ENCODE assay signal across 9 cellular contexts in genomic region chr2:231663458-231664290, GRCh38. TPM values are rescaled to one million over a fixed set of nuclear protein-coding genes. Genes with fewer than 3 reads are reported as not detected.
A peak's percentile ranks its signal among the peaks of the same experiment; 100 is the strongest.
DNase-seq lines count a peak whose midpoint lies in the region; ATAC-seq and TF ChIP-seq lines count a peak whose summit lies in the region.
"Had no signal": no experiment of that assay in that cellular context is flagged by ENCODE, and none has a peak within 500 bp of the region (broad histone marks: within the 10 kb centered on the region; RNA-seq: fewer than 3 reads in every experiment).

No MANE protein-coding gene starts in this region.

- CTCF ChIA-PET in Panc1 (lab: Charles Lee), result no interaction called here

- H3K27me3 Mint-ChIP-seq in T-helper 1 cell treated with Interleukin-12 subunit alpha and Interleukin-12 subunit beta and Interleukin-4 antibody, amounts not matched to agents 30 μg/mL and 1 μg/mL, for 36 hours (ENCODE audit: low read depth), result no peaks in the 10 kb centered on the region
- H3K27me3 Mint-ChIP-seq in glutamatergic neuron (ENCODE audit: unreplicated experiment), result peaks cover 5% of the 10 kb centered on the region
- H3K27me3 Mint-ChIP-seq in stimulated activated memory B cell treated with anti-CD40 and anti-IgM and Interleukin-4, amounts not matched to agents 10 μg/mL and 1 μg/mL and 100 μg/mL, for 72 hours, result no peaks in the 10 kb centered on the region

- TF ChIP-seq CTCF in Panc1 (IDR thresholded peaks at IDR 0.05) (no peak), glutamatergic neuron (IDR thresholded peaks at IDR 0.05; ENCODE audit: partially characterized antibody, unreplicated experiment) (no peak), brain microvascular endothelial cell (IDR thresholded peaks at IDR 0.05; ENCODE audit: low read depth, low read length, missing control alignments) (no peak)

- H3K4me1 Mint-ChIP-seq in T-helper 1 cell treated with Interleukin-12 subunit alpha and Interleukin-12 subunit beta and Interleukin-4 antibody, amounts not matched to agents 30 μg/mL and 1 μg/mL, for 36 hours (ENCODE audit: low read depth), result peaks cover 10% of the 10 kb centered on the region
- peaks cover 30% of the 10 kb centered on the region for H3K4me1 Mint-ChIP-seq in glutamatergic neuron (ENCODE audit: low read depth, unreplicated experiment)
- peaks cover 61% of the 10 kb centered on the region for H3K4me1 Mint-ChIP-seq in stimulated activated memory B cell treated with anti-CD40 and anti-IgM and Interleukin-4, amounts not matched to agents 10 μg/mL and 1 μg/mL and 100 μg/mL, for 72 hours

- H3K36me3 ChIP-seq in Panc1 (ENCODE audit: control insufficient read depth, insufficient read depth, low read length), result no peaks in the 10 kb centered on the region
- H3K36me3 ChIP-seq in brain microvascular endothelial cell (replicated peaks), result no peaks in the 10 kb centered on the region

- no peaks in the 10 kb centered on the region for H3K36me3 Mint-ChIP-seq in T-helper 1 cell treated with Interleukin-12 subunit alpha and Interleukin-12 subunit beta and Interleukin-4 antibody, amounts not matched to agents 30 μg/mL and 1 μg/mL, for 36 hours (ENCODE audit: low read depth)
- peaks cover 5% of the 10 kb centered on the region for H3K36me3 Mint-ChIP-seq in glutamatergic neuron (ENCODE audit: unreplicated experiment)
- H3K36me3 Mint-ChIP-seq in stimulated activated memory B cell treated with anti-CD40 and anti-IgM and Interleukin-4, amounts not matched to agents 10 μg/mL and 1 μg/mL and 100 μg/mL, for 72 hours, result no peaks in the 10 kb centered on the region

- no TSS peak for BruUV-seq in Panc1 (replicated peaks; lab: Mats Ljungman, UMichigan)

- no peak for DNase-seq in T-helper 1 cell
- DNase-seq in Panc1 (ENCODE audit: low read depth, low spot score), result no peak
- DNase-seq in glutamatergic neuron, result no peak
- no peak for DNase-seq in brain microvascular endothelial cell
- DNase-seq: central memory CD4-positive, alpha-beta T cell had no signal

- POLR2A ChIA-PET in Panc1 (lab: Charles Lee), result no interaction called here

- H3K27me3 ChIP-seq in Panc1 (ENCODE audit: control insufficient read depth, insufficient read depth, low read length) (no peaks in the 10 kb centered on the region), brain microvascular endothelial cell (replicated peaks) (no peaks in the 10 kb centered on the region)

- in situ Hi-C loops in Panc1 (cut with HindIII; ENCODE audit: low pct_unique_long_range_greater_than_20kb, low sequenced_read_pairs) (no loop called here), brain microvascular endothelial cell (cut with HindIII; ENCODE audit: low pct_ligation_motif_present, low sequenced_read_pairs) (no loop called here)

- H3K4me1 ChIP-seq in Panc1 (ENCODE audit: control insufficient read depth, insufficient read depth, low read length), result peaks cover 22% of the 10 kb centered on the region

- ATAC-seq in Panc1, result no peak
- ATAC-seq in stimulated activated memory B cell treated with anti-CD40 and anti-IgM and Interleukin-4, amounts not matched to agents 10 μg/mL and 1 μg/mL and 100 μg/mL, for 72 hours, result no peak
- no peak for ATAC-seq in GM21786 (IDR thresholded peaks at IDR 0.05; ENCODE audit: unreplicated experiment)
- ATAC-seq in HG03457 (IDR thresholded peaks at IDR 0.05; ENCODE audit: unreplicated experiment), result no peak

- intact Hi-C loops in Panc1 (cut with micrococcal nuclease; ENCODE audit: unreplicated experiment), result no loop called here

- no peaks in the 10 kb centered on the region for H3K9me3 Mint-ChIP-seq in T-helper 1 cell treated with Interleukin-12 subunit alpha and Interleukin-12 subunit beta and Interleukin-4 antibody, amounts not matched to agents 30 μg/mL and 1 μg/mL, for 36 hours
- peaks cover 9% of the 10 kb centered on the region for H3K9me3 Mint-ChIP-seq in glutamatergic neuron (ENCODE audit: unreplicated experiment)
- peaks cover 4% of the 10 kb centered on the region for H3K9me3 Mint-ChIP-seq in stimulated activated memory B cell treated with anti-CD40 and anti-IgM and Interleukin-4, amounts not matched to agents 10 μg/mL and 1 μg/mL and 100 μg/mL, for 72 hours

- no peak overlapping the region for H3K4me3 Mint-ChIP-seq in T-helper 1 cell treated with Interleukin-12 subunit alpha and Interleukin-12 subunit beta and Interleukin-4 antibody, amounts not matched to agents 30 μg/mL and 1 μg/mL, for 36 hours
- peak overlapping the region; percentile 74 for H3K4me3 Mint-ChIP-seq in glutamatergic neuron (ENCODE audit: unreplicated experiment)
- H3K4me3 Mint-ChIP-seq in stimulated activated memory B cell treated with anti-CD40 and anti-IgM and Interleukin-4, amounts not matched to agents 10 μg/mL and 1 μg/mL and 100 μg/mL, for 72 hours, result peak overlapping the region; percentile 79

- H3K27ac Mint-ChIP-seq in T-helper 1 cell treated with Interleukin-12 subunit alpha and Interleukin-12 subunit beta and Interleukin-4 antibody, amounts not matched to agents 30 μg/mL and 1 μg/mL, for 36 hours, result peak overlapping the region; percentile 53
- H3K27ac Mint-ChIP-seq in glutamatergic neuron (ENCODE audit: unreplicated experiment), result peak overlapping the region; percentile 56
- H3K27ac Mint-ChIP-seq in stimulated activated memory B cell treated with anti-CD40 and anti-IgM and Interleukin-4, amounts not matched to agents 10 μg/mL and 1 μg/mL and 100 μg/mL, for 72 hours, result peak overlapping the region; percentile 89

- H3K27ac ChIP-seq in Panc1 (ENCODE audit: low read length) (peak overlapping the region; percentile 87), brain microvascular endothelial cell (no peak overlapping the region)

- no peak overlapping the region for H3K4me3 ChIP-seq in Panc1 (ENCODE audit: low read depth in 2 of 2, low read length in 2 of 2)
- no peak overlapping the region for H3K4me3 ChIP-seq in brain microvascular endothelial cell (ENCODE audit: low read depth, low read length)

- H3K9me3 ChIP-seq in Panc1 (ENCODE audit: control insufficient read depth, insufficient read depth, low read depth, low read length), result no peaks in the 10 kb centered on the region

RNA-seq across cellular contexts. Expression of gene PTMA, which starts 44.7 kb away (rescaled TPM):
- total RNA-seq in Panc1 (2021; ENCODE audit: unreplicated experiment) (1,390 TPM), glutamatergic neuron (ENCODE audit: unreplicated experiment) (948 TPM)
- polyA plus RNA-seq in Panc1 (2012; ENCODE audit: insufficient read length), result 1,958 TPM
